11 cellular contexts compared by ENCODE assay signal in genomic region chr12:113422929-113423669, GRCh38. TPM values are rescaled to one million over a fixed set of nuclear protein-coding genes. Genes with fewer than 3 reads are reported as not detected.
A peak's percentile ranks its signal among the peaks of the same experiment; 100 is the strongest.
DNase-seq lines count a peak whose midpoint lies in the region; ATAC-seq and TF ChIP-seq lines count a peak whose summit lies in the region.
"Had no signal": no experiment of that assay in that cellular context is flagged by ENCODE, and none has a peak within 500 bp of the region (broad histone marks: within the 10 kb centered on the region; RNA-seq: fewer than 3 reads in every experiment).

No MANE protein-coding gene starts in this region.

- H3K36me3 Mint-ChIP-seq in nephron (ENCODE audit: low read depth) = no peaks in the 10 kb centered on the region
- H3K36me3 Mint-ChIP-seq in activated naive CD4-positive, alpha-beta T cell treated with anti-CD3 and anti-CD28 coated beads for 36 hours (ENCODE audit: low read depth) = no peaks in the 10 kb centered on the region
- no peaks in the 10 kb centered on the region for H3K36me3 Mint-ChIP-seq in naive thymus-derived CD8-positive, alpha-beta T cell
- H3K36me3 Mint-ChIP-seq: stimulated activated effector memory CD8-positive, alpha-beta T cell treated with anti-CD3 and anti-CD28 coated beads, Interleukin-12 subunit alpha, Interleukin-12 subunit beta, amount 100 ng/mL, for 72 hours had no signal

- no peaks in the 10 kb centered on the region for H3K36me3 ChIP-seq in ACC112 (ENCODE audit: insufficient read depth, low read length)
- H3K36me3 ChIP-seq in HUES64 (ENCODE audit: insufficient read depth, low read length) = no peaks in the 10 kb centered on the region

- H3K4me1 ChIP-seq in ACC112 (ENCODE audit: control insufficient read depth, insufficient read depth, low read length, unreplicated experiment) (peaks cover 6% of the 10 kb centered on the region), HUES64 (ENCODE audit: insufficient read depth, low read length) (peaks cover 8% of the 10 kb centered on the region; the same call in 1 of the 2 replicates)

- DNase-seq in coronary artery (ENCODE audit: low spot score) (no peak), AG20443 (ENCODE audit: low spot score) (no peak)
- DNase-seq in activated CD8-positive, alpha-beta memory T cell treated with anti-CD3 and anti-CD28 coated beads, Interleukin-2, amount 50 U/mL, for 48 hours = no peak
- DNase-seq in activated naive CD4-positive, alpha-beta T cell treated with anti-CD3 and anti-CD28 coated beads for 36 hours = no peak
- DNase-seq in naive thymus-derived CD8-positive, alpha-beta T cell = no peak

- H3K27me3 ChIP-seq in ACC112 (ENCODE audit: insufficient read depth, low read length) (no peaks in the 10 kb centered on the region), HUES64 (ENCODE audit: insufficient read depth, low read length) (no peaks in the 10 kb centered on the region)

- H3K27ac ChIP-seq in ACC112 (ENCODE audit: low read depth, low read length) (peak overlapping the region; percentile 82), HUES64 (ENCODE audit: low read depth, low read length) (no peak overlapping the region), coronary artery (peak overlapping the region in 1 of 2 donors; percentile 61)

- ATAC-seq in naive thymus-derived CD8-positive, alpha-beta T cell = no peak

- H3K27ac Mint-ChIP-seq in nephron = no peak overlapping the region
- H3K27ac Mint-ChIP-seq in activated naive CD4-positive, alpha-beta T cell treated with anti-CD3 and anti-CD28 coated beads for 36 hours = no peak overlapping the region
- H3K27ac Mint-ChIP-seq in naive thymus-derived CD8-positive, alpha-beta T cell = no peak overlapping the region

- 93% methylated on average over 6 of the region's 6 CpGs for WGBS in HUES64

- no peak overlapping the region for H2AFZ ChIP-seq in ACC112 (ENCODE audit: low read length, unreplicated experiment)

- peaks cover 15% of the 10 kb centered on the region for H3K27me3 Mint-ChIP-seq in nephron (ENCODE audit: low read depth)
- H3K27me3 Mint-ChIP-seq in activated naive CD4-positive, alpha-beta T cell treated with anti-CD3 and anti-CD28 coated beads for 36 hours (ENCODE audit: low read depth) = peaks cover 5% of the 10 kb centered on the region
- H3K27me3 Mint-ChIP-seq in naive thymus-derived CD8-positive, alpha-beta T cell = peaks cover 0 to 17% (median 2%) of the 10 kb centered on the region in 5 donors

- H3K4me3 Mint-ChIP-seq in nephron = peak overlapping the region; percentile 49 to 94 (median 94)
- H3K4me3 Mint-ChIP-seq in activated naive CD4-positive, alpha-beta T cell treated with anti-CD3 and anti-CD28 coated beads for 36 hours = no peak overlapping the region
- H3K4me3 Mint-ChIP-seq in naive thymus-derived CD8-positive, alpha-beta T cell = peak overlapping the region in 2 of 10 donors; percentile 39 to 80

- peaks cover 7% of the 10 kb centered on the region for H3K4me1 Mint-ChIP-seq in nephron
- peaks cover 10% of the 10 kb centered on the region for H3K4me1 Mint-ChIP-seq in activated naive CD4-positive, alpha-beta T cell treated with anti-CD3 and anti-CD28 coated beads for 36 hours (ENCODE audit: low read depth)
- H3K4me1 Mint-ChIP-seq in naive thymus-derived CD8-positive, alpha-beta T cell = peaks cover 4 to 10% (median 7%) of the 10 kb centered on the region in 4 donors

- CTCF ChIA-PET in activated naive CD4-positive, alpha-beta T cell treated with anti-CD3 and anti-CD28 coated beads for 36 hours (lab: Charles Lee) = no interaction called here

- H3K9ac ChIP-seq in HUES64 (ENCODE audit: low read depth, low read length) = peak overlapping the region; percentile 84; the same call in 1 of the 2 replicates

- intact Hi-C loops in activated naive CD4-positive, alpha-beta T cell treated with anti-CD3 and anti-CD28 coated beads for 36 hours (cut with micrococcal nuclease) = loop anchor here (5.0 kb wide), 1 partner anchor 91 kb away; no protein-coding TSS in a partner anchor

- H3K9me3 ChIP-seq in HUES64 (ENCODE audit: insufficient read depth, low read depth, low read length) = no peaks in the 10 kb centered on the region

- H3K4me3 ChIP-seq in ACC112 (ENCODE audit: low read depth, low read length) = peak overlapping the region; percentile 89
- H3K4me3 ChIP-seq in HUES64 (ENCODE audit: low read length) = peak overlapping the region; percentile 48; the same call in 1 of the 2 replicates
- H3K4me3 ChIP-seq in coronary artery = peak overlapping the region; percentile 68

- TF ChIP-seq CTCF in coronary artery (IDR thresholded peaks at IDR 0.05) (no peak), nephron (IDR thresholded peaks at IDR 0.05; ENCODE audit: unreplicated experiment in 3 of 3) (no peak)

- H3K79me2 ChIP-seq in ACC112 (ENCODE audit: control insufficient read depth, insufficient read depth, low read length, unreplicated experiment) = peaks cover 14% of the 10 kb centered on the region

- no peaks in the 10 kb centered on the region for H3K9me3 Mint-ChIP-seq in nephron
- H3K9me3 Mint-ChIP-seq in activated naive CD4-positive, alpha-beta T cell treated with anti-CD3 and anti-CD28 coated beads for 36 hours = no peaks in the 10 kb centered on the region
- H3K9me3 Mint-ChIP-seq in naive thymus-derived CD8-positive, alpha-beta T cell = no peaks in the 10 kb centered on the region
- H3K9me3 Mint-ChIP-seq: stimulated activated effector memory CD8-positive, alpha-beta T cell treated with anti-CD3 and anti-CD28 coated beads, Interleukin-12 subunit alpha, Interleukin-12 subunit beta, amount 100 ng/mL, for 72 hours had no signal

- POLR2A ChIA-PET in naive thymus-derived CD8-positive, alpha-beta T cell (lab: Charles Lee) = no interaction called here

RNA-seq across cellular contexts. Expression of gene SDSL, which starts 0.9 kb away (rescaled TPM):
- polyA plus RNA-seq in HUES64 (2013, experiment 1 of 2) = 1.9 TPM
- polyA plus RNA-seq in HUES64 (2013, experiment 2 of 2) = 2.8 TPM
- not detected for total RNA-seq in activated naive CD4-positive, alpha-beta T cell treated with anti-CD3 and anti-CD28 coated beads for 36 hours
- total RNA-seq in naive thymus-derived CD8-positive, alpha-beta T cell = not detected
- not detected for polyA plus RNA-seq in naive thymus-derived CD8-positive, alpha-beta T cell

RNA-seq across cellular contexts. Expression of gene SDS, which starts 19.4 kb away (rescaled TPM):
- not detected for polyA plus RNA-seq in HUES64 (2013, experiment 1 of 2)
- not detected for polyA plus RNA-seq in HUES64 (2013, experiment 2 of 2)
- not detected for total RNA-seq in activated naive CD4-positive, alpha-beta T cell treated with anti-CD3 and anti-CD28 coated beads for 36 hours
- not detected for total RNA-seq in naive thymus-derived CD8-positive, alpha-beta T cell
- not detected for polyA plus RNA-seq in naive thymus-derived CD8-positive, alpha-beta T cell
- total RNA-seq: myocyte had no signal

RNA-seq across cellular contexts. Expression of gene LHX5, which starts 48.6 kb away (rescaled TPM):
- polyA plus RNA-seq in HUES64 (2013, experiment 1 of 2) = 3.0 TPM
- 4.6 TPM for polyA plus RNA-seq in HUES64 (2013, experiment 2 of 2)
- not detected for total RNA-seq in activated naive CD4-positive, alpha-beta T cell treated with anti-CD3 and anti-CD28 coated beads for 36 hours
- total RNA-seq in naive thymus-derived CD8-positive, alpha-beta T cell = not detected
- not detected for polyA plus RNA-seq in naive thymus-derived CD8-positive, alpha-beta T cell
- total RNA-seq: aorta, myocyte had no signal
- polyA plus RNA-seq: aorta had no signal
